Comparison of ENCODE assay signal across 12 cellular contexts in the genomic region with DNA sequence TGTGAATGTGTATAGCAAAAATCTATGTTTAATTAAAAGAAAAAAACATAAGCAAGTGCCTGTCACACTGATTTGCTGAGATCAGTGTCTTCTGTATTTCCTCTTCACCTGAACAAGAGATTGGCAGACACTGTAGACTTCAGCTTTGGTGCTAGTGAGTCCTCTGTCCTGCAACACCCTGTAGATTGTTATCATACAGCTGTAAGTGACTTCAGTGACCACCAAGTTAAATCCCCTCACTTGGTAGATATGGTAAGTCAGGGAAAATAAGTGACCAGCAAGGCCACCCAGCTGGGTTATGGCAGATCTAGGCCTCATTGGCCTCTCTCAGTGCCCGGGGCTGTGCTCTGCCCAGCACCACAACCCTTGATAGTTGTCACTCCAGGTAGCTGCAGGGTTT.
DNase-seq lines count a peak whose midpoint lies in the region; ATAC-seq and TF ChIP-seq lines count a peak whose summit lies in the region.
"Had no signal": no experiment of that assay in that cellular context is flagged by ENCODE, and none has a peak within 500 bp of the region (broad histone marks: within the 10 kb centered on the region; RNA-seq: fewer than 3 reads in every experiment).

No MANE protein-coding gene starts in this region.

- 70 to 85% (median 82%) methylated on average over 1 of the region's 1 CpG for WGBS in psoas muscle, 3 donors

- intact Hi-C loops in psoas muscle (cut with DNase I), result no loop called here

- no peaks in the 10 kb centered on the region for H3K27me3 ChIP-seq in CD4-positive, CD25-positive, alpha-beta regulatory T cell (ENCODE audit: control insufficient read depth, insufficient read depth, low read length)
- H3K27me3 ChIP-seq in effector memory CD4-positive, alpha-beta T cell (replicated peaks; ENCODE audit: control insufficient read depth, insufficient read depth, low read length, poor library complexity, severe bottlenecking), result no peaks in the 10 kb centered on the region
- H3K27me3 ChIP-seq in psoas muscle (ENCODE audit: insufficient read depth in 3 of 3, low read length in 2 of 3), result no peaks in the 10 kb centered on the region

- peak overlapping the region; percentile 35 for H3K27ac ChIP-seq in CD4-positive, CD25-positive, alpha-beta regulatory T cell (ENCODE audit: insufficient read depth, low read length, poor library complexity, severe bottlenecking)
- H3K27ac ChIP-seq in KOPT-K1 (ENCODE audit: low read depth, low read length, poor library complexity, severe bottlenecking), result peak overlapping the region; percentile 32
- H3K27ac ChIP-seq in effector memory CD4-positive, alpha-beta T cell (ENCODE audit: insufficient read depth, low read length, poor library complexity, severe bottlenecking), result peak overlapping the region; percentile 4
- H3K27ac ChIP-seq in psoas muscle, result peak overlapping the region; percentile 56

- H3K9me3 ChIP-seq in CD4-positive, CD25-positive, alpha-beta regulatory T cell (ENCODE audit: control insufficient read depth in 2 of 2, low read length in 2 of 2), result no peaks in the 10 kb centered on the region
- H3K9me3 ChIP-seq in KOPT-K1 (ENCODE audit: insufficient read depth, low read length, poor library complexity, severe bottlenecking) (no peaks in the 10 kb centered on the region), psoas muscle (no peaks in the 10 kb centered on the region)
- no peaks in the 10 kb centered on the region for H3K9me3 ChIP-seq in effector memory CD4-positive, alpha-beta T cell (ENCODE audit: control insufficient read depth, low read length)
- H3K9me3 ChIP-seq: mucosa of descending colon had no signal

- H3K27me3 Mint-ChIP-seq in CD4-positive, CD25-positive, alpha-beta regulatory T cell, result no peaks in the 10 kb centered on the region

- DNase-seq in CD4-positive, CD25-positive, alpha-beta regulatory T cell, result peak in 1 of 3 donors; percentile 33
- no peak for DNase-seq in effector memory CD4-positive, alpha-beta T cell
- DNase-seq in psoas muscle (no peak), COLO668 (lab: John Stamatoyannopoulos, UW; ENCODE audit: unreplicated experiment) (no peak), GM03348 (ENCODE audit: low spot score) (no peak)
- DNase-seq: activated CD4-positive, alpha-beta T cell treated with anti-CD3 and anti-CD28 coated beads for 4 hours; mucosa of descending colon; NCI-H1092 treated with DMSO at 0.1 percent for 48 hours; NCI-H524 treated with DMSO at 0.1 percent for 48 hours had no signal

- peak in 1 of 2 donors; percentile 30 for ATAC-seq in CD4-positive, CD25-positive, alpha-beta regulatory T cell (ENCODE audit: low read depth in 2 of 2)
- ATAC-seq in psoas muscle, result no peak
- no peak for ATAC-seq in GM19452 (IDR thresholded peaks at IDR 0.05; ENCODE audit: unreplicated experiment)
- ATAC-seq in HG03460 (IDR thresholded peaks at IDR 0.05; ENCODE audit: unreplicated experiment), result no peak
- ATAC-seq: mucosa of descending colon had no signal

- H3K36me3 ChIP-seq in CD4-positive, CD25-positive, alpha-beta regulatory T cell (ENCODE audit: control insufficient read depth, insufficient read depth, low read length), result peaks cover 18% of the 10 kb centered on the region
- H3K36me3 ChIP-seq in KOPT-K1 (ENCODE audit: insufficient read depth, low read length), result peaks cover 28% of the 10 kb centered on the region
- H3K36me3 ChIP-seq in effector memory CD4-positive, alpha-beta T cell (ENCODE audit: control insufficient read depth, insufficient read depth, low read length), result peaks cover 5% of the 10 kb centered on the region
- peaks cover 0 to 7% of the 10 kb centered on the region in 2 donors for H3K36me3 ChIP-seq in psoas muscle (ENCODE audit: insufficient read depth in 1 of 2, low read depth in 1 of 2)

- H3K4me1 Mint-ChIP-seq in CD4-positive, CD25-positive, alpha-beta regulatory T cell, result peaks cover 56 to 92% (median 79%) of the 10 kb centered on the region in 4 donors

- peaks cover 0 to 3% (median 0%) of the 10 kb centered on the region in 7 donors for H3K9me3 Mint-ChIP-seq in CD4-positive, CD25-positive, alpha-beta regulatory T cell

- H3K27ac Mint-ChIP-seq in CD4-positive, CD25-positive, alpha-beta regulatory T cell, result peak overlapping the region; percentile 83 to 95 (median 90)

- H3K4me3 Mint-ChIP-seq in CD4-positive, CD25-positive, alpha-beta regulatory T cell, result peak overlapping the region in 3 of 4 donors; percentile 23 to 77 (median 71)

- no peak for TF ChIP-seq CTCF in psoas muscle (IDR thresholded peaks at IDR 0.05)

- H3K36me3 Mint-ChIP-seq in CD4-positive, CD25-positive, alpha-beta regulatory T cell, result peaks cover 25% of the 10 kb centered on the region

- peak overlapping the region; percentile 37 for H3K4me3 ChIP-seq in CD4-positive, CD25-positive, alpha-beta regulatory T cell (ENCODE audit: low read depth, low read length)
- H3K4me3 ChIP-seq in effector memory CD4-positive, alpha-beta T cell (ENCODE audit: insufficient read depth, low read depth, low read length, poor library complexity, severe bottlenecking), result no peak overlapping the region
- H3K4me3 ChIP-seq in psoas muscle, result no peak overlapping the region
- H3K4me3 ChIP-seq: mucosa of descending colon had no signal

- H3K4me1 ChIP-seq in CD4-positive, CD25-positive, alpha-beta regulatory T cell (ENCODE audit: control insufficient read depth, insufficient read depth, low read length, poor library complexity, severe bottlenecking), result peaks cover 77% of the 10 kb centered on the region
- H3K4me1 ChIP-seq in effector memory CD4-positive, alpha-beta T cell (ENCODE audit: control insufficient read depth, insufficient read depth, low read length, poor library complexity, severe bottlenecking), result peaks cover 51% of the 10 kb centered on the region
- H3K4me1 ChIP-seq in psoas muscle, result peaks cover 76% of the 10 kb centered on the region

Comparison
In these comparisons a context has a peak if more than half of its experiments do, and no peak if none do; other contexts are left out.
1. H3K27ac ChIP-seq: peak in every context shown above with its lines; median percentile 56 in psoas muscle; 35 in CD4-positive, CD25-positive, alpha-beta regulatory T cell; 32 in KOPT-K1; 4 in effector memory CD4-positive, alpha-beta T cell.